In the genomic region with DNA sequence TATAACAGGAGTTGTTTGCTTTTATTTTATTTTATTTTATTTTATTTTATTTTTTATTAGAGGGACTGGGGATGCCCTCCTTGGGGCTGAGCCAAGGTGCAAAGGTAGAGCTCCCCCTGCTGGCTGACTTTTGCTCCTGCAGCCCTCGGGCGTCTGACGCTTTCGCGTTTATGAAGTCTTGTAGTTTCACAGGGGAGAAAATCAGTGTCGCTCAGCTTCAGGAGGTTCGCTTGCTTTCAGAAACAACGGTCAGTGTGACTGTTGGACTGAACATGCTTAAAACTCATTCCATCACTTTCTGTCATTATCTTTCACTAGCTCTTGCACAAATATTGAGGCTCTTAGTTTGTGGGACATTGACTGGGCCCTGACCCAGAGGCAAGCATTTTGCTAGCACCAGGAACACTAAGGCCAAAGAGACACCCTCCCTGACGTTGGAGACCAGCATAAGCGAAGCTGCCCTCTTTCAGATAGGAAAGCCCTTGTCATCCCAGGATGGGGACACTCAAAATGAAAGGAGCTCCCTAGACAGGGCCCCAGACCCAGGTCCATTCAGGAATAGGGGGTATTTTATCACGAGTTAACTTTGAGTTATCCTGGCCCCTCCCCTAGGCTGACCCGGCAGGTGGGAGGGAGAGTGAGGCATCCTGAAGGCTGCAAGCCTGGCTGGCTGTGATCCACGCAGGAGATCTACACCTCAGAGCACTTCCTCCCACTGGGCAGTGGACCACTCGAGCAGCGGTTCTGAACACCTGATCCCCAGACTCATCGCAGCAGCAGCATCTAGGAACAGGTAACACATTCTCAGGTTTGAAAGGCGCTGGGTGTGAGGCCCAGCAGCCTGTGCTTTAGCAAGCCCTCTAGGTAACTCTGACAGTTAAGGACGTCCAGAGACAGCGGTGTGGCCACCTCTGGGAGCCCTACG, we compare ENCODE assay signal across 8 cellular contexts. TPM values are rescaled to one million over a fixed set of nuclear protein-coding genes. Genes with fewer than 3 reads are reported as not detected.
DNase-seq lines count a peak whose midpoint lies in the region; ATAC-seq and TF ChIP-seq lines count a peak whose summit lies in the region.

No MANE protein-coding gene starts in this region.

- no peak overlapping the region for H2BK120ac ChIP-seq in mesendoderm (ENCODE audit: low read depth, low read length)

- peak overlapping the region; percentile 56 for H3K56ac ChIP-seq in mesendoderm (ENCODE audit: low read length)

- H4K8ac ChIP-seq in mesendoderm (ENCODE audit: low read depth, low read length), result no peak overlapping the region

- TF ChIP-seq CTCF in DND-41 (IDR thresholded peaks at IDR 0.05; ENCODE audit: borderline replicate concordance, extremely low read depth, low read length, poor library complexity, severe bottlenecking), result peak; percentile 89
- TF ChIP-seq CTCF in HCT116 (IDR thresholded peaks at IDR 0.05 in 2 of 3, conservative IDR thresholded peaks at IDR 0.05 in 1 of 3; ENCODE audit: borderline replicate concordance in 1 of 3, insufficient read depth in 1 of 3, low read depth in 2 of 3, low read length in 2 of 3), result peak; percentile 81 to 91 (median 89)

- H3K9me3 ChIP-seq in DND-41 (ENCODE audit: insufficient read depth, low read length, severe bottlenecking), result no peaks in the 10 kb centered on the region
- no peaks in the 10 kb centered on the region for H3K9me3 ChIP-seq in HCT116 (ENCODE audit: control insufficient read depth in 1 of 2, insufficient read depth in 1 of 2, low read depth in 1 of 2, low read length in 2 of 2)

- no peak overlapping the region for H2BK15ac ChIP-seq in mesendoderm (replicated peaks; ENCODE audit: low read depth)

- TF ChIP-seq POLR2A in HCT116 (IDR thresholded peaks at IDR 0.05; ENCODE audit: borderline replicate concordance, extremely low read depth, insufficient read depth, insufficient read length), result no peak

- H3K9ac ChIP-seq in DND-41 (ENCODE audit: low read depth, low read length) (no peak overlapping the region), HCT116 (ENCODE audit: low read length) (no peak overlapping the region), mesendoderm (ENCODE audit: low read length) (peak overlapping the region; percentile 14)

- peak overlapping the region; percentile 32 for H3K23ac ChIP-seq in mesendoderm (ENCODE audit: low read length)

- H3K4me2 ChIP-seq in DND-41 (ENCODE audit: insufficient read depth, low read length), result peak overlapping the region; percentile 30; the same call in 1 of the 2 replicates
- H3K4me2 ChIP-seq in HCT116 (ENCODE audit: low read length), result peak overlapping the region; percentile 59
- H3K4me2 ChIP-seq in mesendoderm (ENCODE audit: low read length), result no peak overlapping the region

- no peak overlapping the region for H3K4ac ChIP-seq in mesendoderm (ENCODE audit: low read depth, low read length)

- WGBS in mesendoderm (ENCODE audit: extremely low coverage, insufficient coverage, low lambda C conversion rate), result no CpG with 5 or more reads among the region's 20 CpGs

- peak; percentile 91 for ATAC-seq in DND-41 (ENCODE audit: insufficient read depth, low read depth)
- ATAC-seq in HCT116, result peak; percentile 89

- H3K4me3 ChIP-seq in DND-41 (ENCODE audit: low read depth in 1 of 2, low read length in 2 of 2) (no peak overlapping the region), HCT116 (replicated peaks in 1 of 2; ENCODE audit: low read depth in 1 of 2, low read length in 2 of 2) (no peak overlapping the region), mesendoderm (ENCODE audit: low read length) (no peak overlapping the region)

- H3K36me3 ChIP-seq in DND-41 (ENCODE audit: insufficient read depth, low read length) (no peaks in the 10 kb centered on the region), HCT116 (ENCODE audit: control insufficient read depth in 1 of 2, insufficient read depth in 2 of 2, low read length in 2 of 2) (no peaks in the 10 kb centered on the region), mesendoderm (ENCODE audit: control insufficient read depth, insufficient read depth, low read length) (no peaks in the 10 kb centered on the region)

- BruUV-seq in HCT116 (replicated peaks; lab: Mats Ljungman, UMichigan), result no TSS peak

- H3K79me1 ChIP-seq in mesendoderm (ENCODE audit: low read length), result no peaks in the 10 kb centered on the region

- H4K5ac ChIP-seq in mesendoderm (ENCODE audit: low read length), result no peak overlapping the region

- TF ChIP-seq RAD21 in HCT116 (IDR thresholded peaks at IDR 0.05; ENCODE audit: low read depth), result peak; percentile 89

- CTCF ChIA-PET in HCT116 (lab: Charles Lee), result interaction anchor here (0.6 to 1.6 kb wide), 20 partner anchors 9 to 439 kb away, joined by 3 to 24 read pairs (median 4); no protein-coding TSS in a partner anchor

- no peak overlapping the region for H2BK5ac ChIP-seq in mesendoderm (ENCODE audit: low read length)

- no peaks in the 10 kb centered on the region for H3K79me2 ChIP-seq in DND-41 (ENCODE audit: insufficient read depth, low read length)
- no peaks in the 10 kb centered on the region for H3K79me2 ChIP-seq in HCT116 (ENCODE audit: insufficient read depth, low read length)
- H3K79me2 ChIP-seq in mesendoderm (ENCODE audit: control insufficient read depth, insufficient read depth, low read length), result no peaks in the 10 kb centered on the region

- H3K4me1 ChIP-seq in DND-41 (ENCODE audit: insufficient read depth, low read length) (peaks cover 3% of the 10 kb centered on the region), HCT116 (ENCODE audit: control insufficient read depth in 1 of 2, insufficient read depth in 2 of 2, low read length in 2 of 2) (peaks cover 0 to 4% of the 10 kb centered on the region in 2 experiments; a peak in 1 of 4 replicates), mesendoderm (ENCODE audit: control insufficient read depth, low read depth, low read length) (peaks cover 4% of the 10 kb centered on the region)

- peaks cover 4% of the 10 kb centered on the region; the same call in 1 of the 2 replicates for H4K20me1 ChIP-seq in DND-41 (ENCODE audit: insufficient read depth, low read length)
- H4K20me1 ChIP-seq in HCT116 (ENCODE audit: insufficient read depth), result no peaks in the 10 kb centered on the region

- intact Hi-C loops in HCT116 (cut with micrococcal nuclease), result loop anchor here (1.0 kb wide), 1 partner anchor 157 kb away; no protein-coding TSS in a partner anchor

- H2AK5ac ChIP-seq in mesendoderm (ENCODE audit: low read length), result no peak overlapping the region

- RAD21 ChIA-PET in HCT116 (lab: Charles Lee; ENCODE audit: low non-redundant PET in 1 of 2, low total read pairs in 2 of 2, uncharacterized antibody in 2 of 2, unreplicated experiment in 2 of 2), result interaction anchor here (0.6 to 1.5 kb wide), 5 partner anchors 128 to 439 kb away, joined by 3 to 9 read pairs (median 3); no protein-coding TSS in a partner anchor

- H2AFZ ChIP-seq in DND-41 (ENCODE audit: low read depth, low read length), result 0 out of 2 replicates have a peak overlapping the region, but pooled peaks have one; percentile 41
- H2AFZ ChIP-seq in HCT116 (ENCODE audit: low read depth, low read length, poor library complexity, severe bottlenecking), result peak overlapping the region; percentile 100

- no peaks in the 10 kb centered on the region for H3K9me2 ChIP-seq in HCT116 (ENCODE audit: insufficient read depth)

- H3K27ac ChIP-seq in DND-41 (ENCODE audit: low read length) (no peak overlapping the region), HCT116 (ENCODE audit: low read depth, low read length) (no peak overlapping the region), mesendoderm (ENCODE audit: low read depth, low read length) (no peak overlapping the region)

- H3K27me3 ChIP-seq in DND-41 (ENCODE audit: insufficient read depth, low read length, poor library complexity) (peaks cover 35% of the 10 kb centered on the region), HCT116 (ENCODE audit: insufficient read depth, low read length) (no peaks in the 10 kb centered on the region; the same call in 1 of the 2 replicates), mesendoderm (ENCODE audit: insufficient read depth, low read length, poor library complexity) (no peaks in the 10 kb centered on the region)

- peak; percentile 68 for DNase-seq in DND-41
- peak; percentile 55 for DNase-seq in HCT116 (ENCODE audit: low read depth, low spot score)
- peak; percentile 45 for DNase-seq in NCI-H526 treated with DMSO at 0.1 percent for 48 hours (lab: John Stamatoyannopoulos, UW)
- DNase-seq in activated CD4-positive, alpha-beta T cell treated with anti-CD3 and anti-CD28 coated beads, Interleukin-2, amount 50 U/mL, for 48 hours, result peak; percentile 83 to 87
- DNase-seq in ecto neural progenitor cell (ENCODE audit: low spot score), result peak; percentile 80
- peak; percentile 72 for DNase-seq in mesendoderm
- DNase-seq in stimulated activated CD8-positive, alpha-beta memory T cell treated with anti-CD3 and anti-CD28 coated beads, Interleukin-15, amount 100 ng/mL, for 48 hours (ENCODE audit: low read depth in 2 of 2), result peak; percentile 56 to 58
- no peak for DNase-seq in OCI-M2 (lab: John Stamatoyannopoulos, UW; ENCODE audit: unreplicated experiment)

- POLR2A ChIA-PET in HCT116 (lab: Charles Lee), result interaction anchor here (0.7 kb wide), 1 partner anchor 157 kb away, joined by 3 read pairs; no protein-coding TSS in a partner anchor

- no peak overlapping the region for H3K18ac ChIP-seq in mesendoderm (ENCODE audit: low read length)

TF ChIP-seq in HCT116, 20 proteins besides CTCF, POLR2A, EP300 and RAD21:
- TF ChIP-seq YY1 (IDR thresholded peaks at IDR 0.05; ENCODE audit: extremely low read depth, insufficient replicate concordance, low read depth, low read length) (peak; percentile 7), CBX3 (IDR thresholded peaks at IDR 0.05; ENCODE audit: low read depth) (no peak)

RNA-seq across cellular contexts. Expression of gene LGALSL, which starts 34.4 kb away (rescaled TPM):
- total RNA-seq in HCT116 (2021; ENCODE audit: unreplicated experiment), result 14.2 TPM
- 23.0 and 24.0 TPM in 2 replicates for polyA plus RNA-seq in HCT116 (2012)
- 9.2 TPM for polyA plus RNA-seq in mesendoderm (2013, experiment 1 of 2)
- 8.9 TPM for polyA plus RNA-seq in mesendoderm (2013, experiment 2 of 2)

RNA-seq across cellular contexts. Expression of gene AFTPH, which starts 35.8 kb away (rescaled TPM):
- 23.6 TPM for total RNA-seq in HCT116 (2021; ENCODE audit: unreplicated experiment)
- 11.8 and 16.3 TPM in 2 replicates for polyA plus RNA-seq in HCT116 (2012)
- 9.2 TPM for polyA plus RNA-seq in mesendoderm (2013, experiment 1 of 2)
- polyA plus RNA-seq in mesendoderm (2013, experiment 2 of 2), result 10.3 TPM
